Comparison of ENCODE assay signal across 8 cellular contexts in the genomic region with DNA sequence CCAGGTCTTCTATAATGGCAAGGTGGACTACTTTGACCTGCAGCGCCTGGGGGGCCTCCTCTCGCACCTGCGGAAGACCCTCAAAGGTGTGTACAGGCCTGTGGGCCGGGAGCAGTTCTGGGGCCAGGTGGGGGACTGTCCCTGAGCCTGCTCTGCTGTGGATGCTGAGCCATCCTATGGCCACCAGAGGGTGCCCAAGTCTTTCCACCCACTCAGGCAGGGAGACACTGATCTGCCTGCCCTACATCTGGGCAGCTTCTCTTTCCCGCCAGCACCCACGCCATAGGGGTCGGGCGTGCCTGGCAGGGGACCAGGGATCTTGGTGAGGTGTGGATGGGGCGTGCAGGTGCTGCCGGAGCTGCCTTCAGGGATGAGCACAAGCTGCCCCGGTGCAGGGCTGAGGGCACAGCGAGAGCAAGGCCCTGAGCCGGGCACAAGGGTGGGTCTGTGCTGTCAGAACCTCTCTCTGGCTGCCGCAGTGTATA. TPM values are rescaled to one million over a fixed set of nuclear protein-coding genes. Genes with fewer than 3 reads are reported as not detected.
DNase-seq lines count a peak whose midpoint lies in the region; ATAC-seq and TF ChIP-seq lines count a peak whose summit lies in the region.

No MANE protein-coding gene starts in this region.

- H3K9me3 Mint-ChIP-seq in activated naive CD4-positive, alpha-beta T cell treated with anti-CD3 and anti-CD28 coated beads, Interleukin-2, amount 50 U/mL, for 72 hours: no peaks in the 10 kb centered on the region

- peak overlapping the region in 1 of 2 donors; percentile 59 for H3K27ac Mint-ChIP-seq in activated naive CD4-positive, alpha-beta T cell treated with anti-CD3 and anti-CD28 coated beads, Interleukin-2, amount 50 U/mL, for 72 hours

- ATAC-seq in GM18511 (IDR thresholded peaks at IDR 0.05; ENCODE audit: unreplicated experiment): peak; percentile 71
- ATAC-seq in activated naive CD4-positive, alpha-beta T cell treated with anti-CD3 and anti-CD28 coated beads, Interleukin-2, amount 50 U/mL, for 72 hours: peak; percentile 93 to 95

- no peak overlapping the region for H3K4me3 ChIP-seq in Jurkat, Clone E6-1 (ENCODE audit: low read length)

- H3K36me3 Mint-ChIP-seq in activated naive CD4-positive, alpha-beta T cell treated with anti-CD3 and anti-CD28 coated beads, Interleukin-2, amount 50 U/mL, for 72 hours: no peaks in the 10 kb centered on the region

- TF ChIP-seq CTCF in AG09319 (IDR thresholded peaks at IDR 0.05; ENCODE audit: low read depth, low read length): peak; percentile 85

- no peak for DNase-seq in AG09319 (ENCODE audit: extremely low read depth, low read depth)
- peak; percentile 54 for DNase-seq in Jurkat, Clone E6-1 (ENCODE audit: low read depth, low spot score)
- DNase-seq in SK-N-DZ (ENCODE audit: low spot score): peak; percentile 61
- DNase-seq in activated naive CD4-positive, alpha-beta T cell treated with anti-CD3 and anti-CD28 coated beads, Interleukin-2, amount 50 U/mL, for 72 hours (ENCODE audit: low spot score in 2 of 2): peak in 1 of 2 donors; percentile 65
- DNase-seq in head of caudate nucleus: peak in 41 of 42 donors; percentile 44 to 84 (median 65)
- DNase-seq in renal cortical epithelial cell (ENCODE audit: low read depth): peak; percentile 47
- DNase-seq in GF-D8 (lab: John Stamatoyannopoulos, UW): no peak

- intact Hi-C loops in head of caudate nucleus (cut with DNase I): no loop called here

RNA-seq across cellular contexts. Expression of gene RNF123, which starts 14.1 kb away (rescaled TPM):
- polyA plus RNA-seq in Jurkat, Clone E6-1 (2012; ENCODE audit: insufficient read depth, insufficient read length): 51.5 TPM
- polyA plus RNA-seq in SK-N-DZ (2014; cell fraction: cytosol; rRNA removed): 14.9 and 15.5 TPM in 2 replicates
- 48.4 and 67.6 TPM in 2 replicates for polyA plus RNA-seq in SK-N-DZ (2014; cell fraction: nucleus; rRNA removed)
- 10 to 100 TPM; 25.5 to 34.0 TPM for total RNA-seq in activated naive CD4-positive, alpha-beta T cell treated with anti-CD3 and anti-CD28 coated beads, Interleukin-2, amount 50 U/mL, for 72 hours
- 11.8 and 36.9 TPM in 2 replicates for total RNA-seq in renal cortical epithelial cell

RNA-seq across cellular contexts. Expression of gene MST1, which starts 14.2 kb away (rescaled TPM):
- 28.6 TPM for polyA plus RNA-seq in Jurkat, Clone E6-1 (2012; ENCODE audit: insufficient read depth, insufficient read length)
- 2.6 and 6.7 TPM in 2 replicates for polyA plus RNA-seq in SK-N-DZ (2014; cell fraction: cytosol; rRNA removed)
- polyA plus RNA-seq in SK-N-DZ (2014; cell fraction: nucleus; rRNA removed): 96.5 and 100 TPM in 2 replicates
- total RNA-seq in activated naive CD4-positive, alpha-beta T cell treated with anti-CD3 and anti-CD28 coated beads, Interleukin-2, amount 50 U/mL, for 72 hours: 10 to 100 TPM; 11.8 to 15.9 TPM
- total RNA-seq in renal cortical epithelial cell: 2.3 and 11.7 TPM in 2 replicates

RNA-seq across cellular contexts. Expression of gene AMIGO3, which starts 16.0 kb away (rescaled TPM):
- polyA plus RNA-seq in Jurkat, Clone E6-1 (2012; ENCODE audit: insufficient read depth, insufficient read length): not detected
- 0.44 and 0.86 TPM in 2 replicates for polyA plus RNA-seq in SK-N-DZ (2014; cell fraction: cytosol; rRNA removed)
- polyA plus RNA-seq in SK-N-DZ (2014; cell fraction: nucleus; rRNA removed): 0.57 and 0.58 TPM in 2 replicates
- total RNA-seq in activated naive CD4-positive, alpha-beta T cell treated with anti-CD3 and anti-CD28 coated beads, Interleukin-2, amount 50 U/mL, for 72 hours: not detected
- not detected in 2 replicates for total RNA-seq in renal cortical epithelial cell

RNA-seq across cellular contexts. Expression of gene GMPPB, which starts 20.3 kb away (rescaled TPM):
- polyA plus RNA-seq in Jurkat, Clone E6-1 (2012; ENCODE audit: insufficient read depth, insufficient read length): 21.8 TPM
- 14.8 and 19.7 TPM in 2 replicates for polyA plus RNA-seq in SK-N-DZ (2014; cell fraction: cytosol; rRNA removed)
- polyA plus RNA-seq in SK-N-DZ (2014; cell fraction: nucleus; rRNA removed): 16.3 and 21.8 TPM in 2 replicates
- total RNA-seq in activated naive CD4-positive, alpha-beta T cell treated with anti-CD3 and anti-CD28 coated beads, Interleukin-2, amount 50 U/mL, for 72 hours: 10 to 100 TPM; 29.9 to 31.6 TPM
- total RNA-seq in renal cortical epithelial cell: 34.8 and 53.7 TPM in 2 replicates

RNA-seq across cellular contexts. Expression of gene APEH, which starts 29.3 kb away (rescaled TPM):
- polyA plus RNA-seq in Jurkat, Clone E6-1 (2012; ENCODE audit: insufficient read depth, insufficient read length): 191 TPM
- polyA plus RNA-seq in SK-N-DZ (2014; cell fraction: cytosol; rRNA removed): 57.0 and 60.5 TPM in 2 replicates
- polyA plus RNA-seq in SK-N-DZ (2014; cell fraction: nucleus; rRNA removed): 167 and 174 TPM in 2 replicates
- 100 to 1,000 TPM; 137 to 164 TPM for total RNA-seq in activated naive CD4-positive, alpha-beta T cell treated with anti-CD3 and anti-CD28 coated beads, Interleukin-2, amount 50 U/mL, for 72 hours
- total RNA-seq in renal cortical epithelial cell: 233 and 345 TPM in 2 replicates

Comparison
In these comparisons a context has a peak if more than half of its experiments do, and no peak if none do; other contexts are left out.
1. DNase-seq: peak in Jurkat, Clone E6-1 (single experiment), SK-N-DZ (single experiment), head of caudate nucleus (41 of 42) and renal cortical epithelial cell (single experiment); none in AG09319 (single experiment) and GF-D8 (single experiment).